Comparison of ENCODE assay signal across 8 cellular contexts in the genomic region with DNA sequence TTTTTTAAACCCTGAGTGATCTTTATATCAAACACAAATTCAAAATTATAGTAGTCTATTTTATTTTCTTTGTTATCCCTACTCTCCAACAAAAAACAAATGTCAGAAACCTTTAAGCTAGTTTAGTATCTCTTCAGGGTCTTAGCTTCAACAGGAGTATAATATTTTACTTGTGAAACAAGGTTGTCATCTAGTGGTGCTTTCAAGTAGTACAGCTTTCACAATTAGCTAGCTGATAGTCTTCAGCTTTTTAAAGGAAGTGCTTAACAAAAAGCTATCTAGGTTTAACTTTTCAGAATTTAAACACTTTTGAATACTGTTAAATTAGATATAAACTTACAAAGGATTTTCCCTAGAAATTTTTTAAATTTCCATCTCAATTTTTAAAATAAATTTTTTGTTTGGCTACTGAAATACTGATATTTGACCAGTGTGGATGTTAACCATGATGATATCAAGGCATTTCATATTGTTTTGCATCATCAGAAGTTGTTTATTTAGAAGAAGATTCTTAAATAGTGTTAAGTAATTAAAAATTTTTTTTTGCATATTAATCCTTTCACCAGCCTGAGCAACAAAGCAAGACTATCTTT. TPM values are rescaled to one million over a fixed set of nuclear protein-coding genes. Genes with fewer than 3 reads are reported as not detected.
DNase-seq lines count a peak whose midpoint lies in the region; ATAC-seq, FAIRE-seq and TF ChIP-seq lines count a peak whose summit lies in the region.

No MANE protein-coding gene starts in this region.

- no peak overlapping the region for H3K4me3 Mint-ChIP-seq in activated T-cell treated with anti-CD3 and anti-CD28 coated beads, Interleukin-2, amount 50 U/mL, for 4 hours
- no peak overlapping the region for H3K4me3 Mint-ChIP-seq in activated T-cell treated with anti-CD3 and anti-CD28 coated beads, Interleukin-2, amount 50 U/mL, for 24 hours
- H3K4me3 Mint-ChIP-seq in GM23338: no peak overlapping the region

- peaks cover 1% of the 10 kb centered on the region for H3K36me3 Mint-ChIP-seq in activated T-cell treated with anti-CD3 and anti-CD28 coated beads, Interleukin-2, amount 50 U/mL, for 4 hours (ENCODE audit: insufficient read depth)
- no peaks in the 10 kb centered on the region for H3K36me3 Mint-ChIP-seq in activated T-cell treated with anti-CD3 and anti-CD28 coated beads, Interleukin-2, amount 50 U/mL, for 24 hours (ENCODE audit: low read depth)
- H3K36me3 Mint-ChIP-seq in GM23338 (ENCODE audit: low read depth): peaks cover 8% of the 10 kb centered on the region

- no peak for DNase-seq in activated T-cell treated with anti-CD3 and anti-CD28 coated beads, Interleukin-2, amount 50 U/mL, for 4 hours
- DNase-seq in activated T-cell treated with anti-CD3 and anti-CD28 coated beads, Interleukin-2, amount 50 U/mL, for 24 hours: no peak
- DNase-seq in GM23338 (ENCODE audit: low spot score): peak; percentile 82
- peak; percentile 41 for DNase-seq in KG1 (lab: John Stamatoyannopoulos, UW)
- peak; percentile 85 for DNase-seq in RKO (ENCODE audit: low spot score)
- peak; percentile 55 for DNase-seq in middle frontal gyrus (ENCODE audit: extremely low spot score, low spot score)
- no peak for DNase-seq in activated effector memory CD4-positive, alpha-beta T cell treated with Interleukin-2 at 50 U/mL for 16 hours

- no peak overlapping the region for H3K27ac ChIP-seq in GM23338 (ENCODE audit: low read depth)

- ATAC-seq in activated T-cell treated with anti-CD3 and anti-CD28 coated beads, Interleukin-2, amount 50 U/mL, for 4 hours: peak; percentile 67 to 81
- peak; percentile 71 for ATAC-seq in GM23338

- peaks cover 4% of the 10 kb centered on the region; the same call in 1 of the 2 replicates for H3K4me1 ChIP-seq in GM23338 (ENCODE audit: insufficient read depth)

- no peaks in the 10 kb centered on the region for H4K20me1 ChIP-seq in GM23338 (replicated peaks; ENCODE audit: insufficient read depth)

- H3K27ac Mint-ChIP-seq in activated T-cell treated with anti-CD3 and anti-CD28 coated beads, Interleukin-2, amount 50 U/mL, for 24 hours: no peak overlapping the region
- no peak overlapping the region for H3K27ac Mint-ChIP-seq in GM23338

- no peak overlapping the region for H2AFZ ChIP-seq in GM23338

- no peaks in the 10 kb centered on the region for H3K9me2 ChIP-seq in GM23338 (ENCODE audit: insufficient read depth)

- no peak overlapping the region for H3K4me2 ChIP-seq in GM23338

- peaks cover 30% of the 10 kb centered on the region for H3K4me1 Mint-ChIP-seq in activated T-cell treated with anti-CD3 and anti-CD28 coated beads, Interleukin-2, amount 50 U/mL, for 4 hours (ENCODE audit: low read depth)
- peaks cover 29% of the 10 kb centered on the region for H3K4me1 Mint-ChIP-seq in activated T-cell treated with anti-CD3 and anti-CD28 coated beads, Interleukin-2, amount 50 U/mL, for 24 hours (ENCODE audit: low read depth)
- no peaks in the 10 kb centered on the region for H3K4me1 Mint-ChIP-seq in GM23338

- FAIRE-seq in endometrium (lab: Jason Lieb, UNC): peak; percentile 97

- H3K27me3 Mint-ChIP-seq in activated T-cell treated with anti-CD3 and anti-CD28 coated beads, Interleukin-2, amount 50 U/mL, for 4 hours (ENCODE audit: low read depth): no peaks in the 10 kb centered on the region
- no peaks in the 10 kb centered on the region for H3K27me3 Mint-ChIP-seq in activated T-cell treated with anti-CD3 and anti-CD28 coated beads, Interleukin-2, amount 50 U/mL, for 24 hours
- no peaks in the 10 kb centered on the region for H3K27me3 Mint-ChIP-seq in GM23338 (ENCODE audit: insufficient read depth, low read depth, poor library complexity)

- H3K27me3 ChIP-seq in GM23338 (ENCODE audit: insufficient read depth): no peaks in the 10 kb centered on the region

- H3K79me2 ChIP-seq in GM23338 (replicated peaks; ENCODE audit: insufficient read depth): peaks cover 9% of the 10 kb centered on the region; the same call in 1 of the 2 replicates

- no peaks in the 10 kb centered on the region for H3K36me3 ChIP-seq in GM23338 (ENCODE audit: insufficient read depth)

- peak; percentile 73 to 98 for TF ChIP-seq CTCF in GM23338 (conservative IDR thresholded peaks at IDR 0.05; ENCODE audit: low read depth in 2 of 2)

- no peaks in the 10 kb centered on the region for H3K9me3 Mint-ChIP-seq in activated T-cell treated with anti-CD3 and anti-CD28 coated beads, Interleukin-2, amount 50 U/mL, for 4 hours
- no peaks in the 10 kb centered on the region for H3K9me3 Mint-ChIP-seq in activated T-cell treated with anti-CD3 and anti-CD28 coated beads, Interleukin-2, amount 50 U/mL, for 24 hours
- H3K9me3 Mint-ChIP-seq in GM23338: peaks cover 6% of the 10 kb centered on the region; the same call in 2 of the 3 replicates

- H3F3A ChIP-seq in GM23338 (replicated peaks; ENCODE audit: low read depth): no peaks in the 10 kb centered on the region

- H3K4me3 ChIP-seq in GM23338: no peak overlapping the region

TF ChIP-seq in GM23338, 12 proteins besides CTCF, POLR2A, EP300 and RAD21 (continues in another document):
- TF ChIP-seq CREB1 (CRISPR knock-in tag; IDR thresholded peaks at IDR 0.05; ENCODE audit: low read depth) (no peak), NANOG (IDR thresholded peaks at IDR 0.05; ENCODE audit: borderline replicate concordance) (no peak), JUNB (IDR thresholded peaks at IDR 0.05; ENCODE audit: unreplicated experiment) (no peak), ZNF331 (CRISPR knock-in tag; IDR thresholded peaks at IDR 0.05; ENCODE audit: low read depth) (no peak), EZH2phosphoT487 (IDR thresholded peaks at IDR 0.05; ENCODE audit: unreplicated experiment) (no peak), POLR2AphosphoS5 (IDR thresholded peaks at IDR 0.05; ENCODE audit: low read depth) (no peak), EZH2 (IDR thresholded peaks at IDR 0.05; ENCODE audit: low read depth, unreplicated experiment) (no peak)
- TF ChIP-seq, protein P1, sequence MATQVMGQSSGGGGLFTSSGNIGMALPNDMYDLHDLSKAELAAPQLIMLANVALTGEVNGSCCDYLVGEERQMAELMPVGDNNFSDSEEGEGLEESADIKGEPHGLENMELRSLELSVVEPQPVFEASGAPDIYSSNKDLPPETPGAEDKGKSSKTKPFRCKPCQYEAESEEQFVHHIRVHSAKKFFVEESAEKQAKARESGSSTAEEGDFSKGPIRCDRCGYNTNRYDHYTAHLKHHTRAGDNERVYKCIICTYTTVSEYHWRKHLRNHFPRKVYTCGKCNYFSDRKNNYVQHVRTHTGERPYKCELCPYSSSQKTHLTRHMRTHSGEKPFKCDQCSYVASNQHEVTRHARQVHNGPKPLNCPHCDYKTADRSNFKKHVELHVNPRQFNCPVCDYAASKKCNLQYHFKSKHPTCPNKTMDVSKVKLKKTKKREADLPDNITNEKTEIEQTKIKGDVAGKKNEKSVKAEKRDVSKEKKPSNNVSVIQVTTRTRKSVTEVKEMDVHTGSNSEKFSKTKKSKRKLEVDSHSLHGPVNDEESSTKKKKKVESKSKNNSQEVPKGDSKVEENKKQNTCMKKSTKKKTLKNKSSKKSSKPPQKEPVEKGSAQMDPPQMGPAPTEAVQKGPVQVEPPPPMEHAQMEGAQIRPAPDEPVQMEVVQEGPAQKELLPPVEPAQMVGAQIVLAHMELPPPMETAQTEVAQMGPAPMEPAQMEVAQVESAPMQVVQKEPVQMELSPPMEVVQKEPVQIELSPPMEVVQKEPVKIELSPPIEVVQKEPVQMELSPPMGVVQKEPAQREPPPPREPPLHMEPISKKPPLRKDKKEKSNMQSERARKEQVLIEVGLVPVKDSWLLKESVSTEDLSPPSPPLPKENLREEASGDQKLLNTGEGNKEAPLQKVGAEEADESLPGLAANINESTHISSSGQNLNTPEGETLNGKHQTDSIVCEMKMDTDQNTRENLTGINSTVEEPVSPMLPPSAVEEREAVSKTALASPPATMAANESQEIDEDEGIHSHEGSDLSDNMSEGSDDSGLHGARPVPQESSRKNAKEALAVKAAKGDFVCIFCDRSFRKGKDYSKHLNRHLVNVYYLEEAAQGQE (IDR thresholded peaks at IDR 0.05; ENCODE audit: unreplicated experiment): no peak

RNA-seq across cellular contexts. Expression of gene TDRD3, which starts 34.2 kb away (rescaled TPM):
- total RNA-seq in activated T-cell treated with anti-CD3 and anti-CD28 coated beads, Interleukin-2, amount 50 U/mL, for 4 hours: 10 to 100 TPM; 14.3 to 16.0 (median 15.1) TPM
- 13.1 and 14.8 TPM in 2 replicates for total RNA-seq in GM23338 (2014; rRNA removed; shearing (Covaris generic))
- polyA plus RNA-seq in GM23338 (2016; fragmentation: Nextera tagmentation; extraction: Ambion mirVana): 10.6 and 13.3 TPM in 2 replicates

Comparison
In these comparisons a context has a peak if more than half of its experiments do, and no peak if none do; other contexts are left out.
1. DNase-seq: peak in GM23338 (single experiment), KG1 (single experiment), RKO (single experiment) and middle frontal gyrus (single experiment); none in activated T-cell treated with anti-CD3 and anti-CD28 coated beads, Interleukin-2, amount 50 U/mL, for 4 hours (single experiment), activated T-cell treated with anti-CD3 and anti-CD28 coated beads, Interleukin-2, amount 50 U/mL, for 24 hours (single experiment) and activated effector memory CD4-positive, alpha-beta T cell treated with Interleukin-2 at 50 U/mL for 16 hours (single experiment).